12 cellular contexts compared by ENCODE assay signal in genomic region chr1:198679535-198680173, GRCh38. TPM values are rescaled to one million over a fixed set of nuclear protein-coding genes. Genes with fewer than 3 reads are reported as not detected.
DNase-seq lines count a peak whose midpoint lies in the region; ATAC-seq and TF ChIP-seq lines count a peak whose summit lies in the region.
"Had no signal": no experiment of that assay in that cellular context is flagged by ENCODE, and none has a peak within 500 bp of the region (broad histone marks: within the 10 kb centered on the region; RNA-seq: fewer than 3 reads in every experiment).

No MANE protein-coding gene starts in this region.

- ATAC-seq in lower lobe of right lung (peak; percentile 19 to 45), aorta (ENCODE audit: low FRiP score) (no peak), HG02759 (IDR thresholded peaks at IDR 0.05; ENCODE audit: unreplicated experiment) (no peak), HG03039 (IDR thresholded peaks at IDR 0.05; ENCODE audit: unreplicated experiment) (no peak)
- ATAC-seq: foreskin keratinocyte, left ventricle myocardium superior had no signal

- no peaks in the 10 kb centered on the region for H3K27me3 ChIP-seq in lower lobe of right lung (ENCODE audit: low read depth)
- H3K27me3 ChIP-seq in aorta (ENCODE audit: control insufficient read depth in 1 of 2, insufficient read depth in 2 of 2, low read length in 1 of 2): no peaks in the 10 kb centered on the region
- no peaks in the 10 kb centered on the region for H3K27me3 ChIP-seq in H7 (ENCODE audit: control insufficient read depth, insufficient read depth, low read length)
- H3K27me3 ChIP-seq: foreskin keratinocyte had no signal

- H3K9me3 ChIP-seq in lower lobe of right lung: no peaks in the 10 kb centered on the region
- no peaks in the 10 kb centered on the region for H3K9me3 ChIP-seq in aorta (ENCODE audit: control insufficient read depth, low read length)

- 96 to 97% methylated on average over 31 of the region's 31 CpGs for WGBS in aorta, 2 donors

- intact Hi-C loops in lower lobe of right lung (cut with DNase I) (no loop called here), aorta (cut with DNase I) (no loop called here)

- H3K4me1 ChIP-seq in lower lobe of right lung (peaks cover 10% of the 10 kb centered on the region), aorta (ENCODE audit: control insufficient read depth in 1 of 2, insufficient read depth in 2 of 2, low read length in 2 of 2) (no peaks in the 10 kb centered on the region)
- H3K4me1 ChIP-seq: foreskin keratinocyte had no signal

- H3K36me3 ChIP-seq in lower lobe of right lung (no peaks in the 10 kb centered on the region), aorta (ENCODE audit: control insufficient read depth in 1 of 2, insufficient read depth in 2 of 2, low read length in 1 of 2) (no peaks in the 10 kb centered on the region), H7 (replicated peaks; ENCODE audit: control insufficient read depth, insufficient read depth, low read length) (no peaks in the 10 kb centered on the region)

- no peak overlapping the region for H3K4me3 ChIP-seq in lower lobe of right lung
- no peak overlapping the region for H3K4me3 ChIP-seq in aorta (ENCODE audit: low read length in 2 of 2)
- H3K4me3 ChIP-seq in H7 (ENCODE audit: insufficient read depth, low read depth, low read length): no peak overlapping the region

- no peak for TF ChIP-seq CTCF in lower lobe of right lung (IDR thresholded peaks at IDR 0.05)

- H3K27ac ChIP-seq in lower lobe of right lung: peak overlapping the region; percentile 65
- H3K27ac ChIP-seq in aorta (ENCODE audit: low read depth in 1 of 2, low read length in 2 of 2): no peak overlapping the region
- H3K27ac ChIP-seq: foreskin keratinocyte had no signal

- DNase-seq in stimulated activated CD4-positive, alpha-beta T cell treated with anti-CD3 and anti-CD28 coated beads, Interleukin-2, amount 100 ng/mL, for 24 hours: peak; percentile 28 to 37
- DNase-seq in stimulated activated CD4-positive, alpha-beta T cell treated with anti-CD3 and anti-CD28 coated beads, Interleukin-4, amount 100 ng/mL, for 1 hour: no peak
- DNase-seq in activated T-cell treated with anti-CD3 and anti-CD28 coated beads, Interleukin-2, amount 50 U/mL, for 1 hour: peak; percentile 57
- DNase-seq in lower lobe of right lung: peak; percentile 44
- DNase-seq in aorta: peak; percentile 26 to 72
- no peak for DNase-seq in H7
- DNase-seq: cerebellar nuclear complex, foreskin keratinocyte, left ventricle myocardium superior, NCI-H146 had no signal

RNA-seq across cellular contexts. Expression of gene PTPRC, which starts 40.8 kb away (rescaled TPM):
- total RNA-seq in lower lobe of right lung (214 TPM), aorta (10 to 100 TPM; 46.6 to 89.9 TPM)
- 10 to 100 TPM in 1 of 2 donors, 1 to 10 TPM in 1; 1.4 to 12.9 TPM for polyA plus RNA-seq in aorta
- not detected in 2 replicates for total RNA-seq in H7 (2014; rRNA removed; shearing (Covaris generic))
- total RNA-seq: foreskin keratinocyte had no signal
- polyA plus RNA-seq: foreskin keratinocyte had no signal

Comparison
In these comparisons a context has a peak if more than half of its experiments do, and no peak if none do; other contexts are left out.
1. DNase-seq: peak in stimulated activated CD4-positive, alpha-beta T cell treated with anti-CD3 and anti-CD28 coated beads, Interleukin-2, amount 100 ng/mL, for 24 hours (2 of 2), activated T-cell treated with anti-CD3 and anti-CD28 coated beads, Interleukin-2, amount 50 U/mL, for 1 hour (single experiment), lower lobe of right lung (single experiment) and aorta (2 of 2); none in stimulated activated CD4-positive, alpha-beta T cell treated with anti-CD3 and anti-CD28 coated beads, Interleukin-4, amount 100 ng/mL, for 1 hour (single experiment) and H7 (single experiment).
2. ATAC-seq: peak in lower lobe of right lung (2 of 2); none in aorta (single experiment), HG02759 (single experiment) and HG03039 (single experiment).
3. RNA of gene PTPRC, which starts 40.8 kb away (total RNA-seq): 214 TPM in lower lobe of right lung (single experiment) and 46.6 to 89.9 TPM in aorta; not detected in H7; every median in the first group is over 10 times any median in the second.